10 cellular contexts compared by ENCODE assay signal in genomic region chr14:71523630-71524320, GRCh38.
DNase-seq lines count a peak whose midpoint lies in the region; ATAC-seq and TF ChIP-seq lines count a peak whose summit lies in the region.
"Had no signal": no experiment of that assay in that cellular context is flagged by ENCODE, and none has a peak within 500 bp of the region (broad histone marks: within the 10 kb centered on the region; RNA-seq: fewer than 3 reads in every experiment).

No MANE protein-coding gene starts in this region.

- peaks cover 14% of the 10 kb centered on the region for H3K4me1 Mint-ChIP-seq in activated T-cell treated with anti-CD3 and anti-CD28 coated beads, Interleukin-2, amount 50 U/mL, for 4 hours (ENCODE audit: low read depth)
- peaks cover 19% of the 10 kb centered on the region for H3K4me1 Mint-ChIP-seq in activated naive CD4-positive, alpha-beta T cell treated with anti-CD3 and anti-CD28 coated beads for 36 hours (ENCODE audit: low read depth)
- H3K4me1 Mint-ChIP-seq in T-helper 2 cell treated with Interferon-gamma antibody and Interleukin-4, amounts not matched to agents 5 μg/mL and 100 μg/mL, for 36 hours (ENCODE audit: low read depth) = peaks cover 26% of the 10 kb centered on the region

- no peak overlapping the region for H2AK9ac ChIP-seq in IMR-90 (replicated peaks; ENCODE audit: low read depth, low read length, poor library complexity)

- H3K4me2 ChIP-seq in IMR-90 (ENCODE audit: low read depth, low read length) = peak overlapping the region; percentile 74; the same call in 1 of the 2 replicates

- no peak overlapping the region for H3K23ac ChIP-seq in IMR-90 (ENCODE audit: low read depth, low read length)

- H2AFZ ChIP-seq in IMR-90 (replicated peaks; ENCODE audit: low read length, poor library complexity) = no peak overlapping the region

- peaks cover 2% of the 10 kb centered on the region; the same call in 1 of the 2 replicates for H3K9me1 ChIP-seq in IMR-90 (ENCODE audit: insufficient read depth, low read length)

- intact Hi-C loops in IMR-90 (cut with micrococcal nuclease) = no loop called here
- intact Hi-C loops in activated naive CD4-positive, alpha-beta T cell treated with anti-CD3 and anti-CD28 coated beads for 36 hours (cut with micrococcal nuclease) = loop anchor here (1.0 kb wide), 1 partner anchor 32 kb away; no protein-coding TSS in a partner anchor

- H4K20me1 ChIP-seq in IMR-90 (ENCODE audit: insufficient read depth, low read length) = peaks cover 5% of the 10 kb centered on the region; the same call in 1 of the 2 replicates

- H3K4ac ChIP-seq in IMR-90 (ENCODE audit: low read depth, low read length) = no peak overlapping the region

- H3K9ac ChIP-seq in IMR-90 (ENCODE audit: low read depth, low read length) = no peak overlapping the region

- no peak overlapping the region for H3K27ac ChIP-seq in IMR-90 (ENCODE audit: insufficient read depth, low read length)
- H3K27ac ChIP-seq: uterus had no signal

- H3K9me3 Mint-ChIP-seq in activated T-cell treated with anti-CD3 and anti-CD28 coated beads, Interleukin-2, amount 50 U/mL, for 4 hours = no peaks in the 10 kb centered on the region
- H3K9me3 Mint-ChIP-seq in activated naive CD4-positive, alpha-beta T cell treated with anti-CD3 and anti-CD28 coated beads for 36 hours = peaks cover under 1% of the 10 kb centered on the region
- peaks cover 2% of the 10 kb centered on the region for H3K9me3 Mint-ChIP-seq in T-helper 2 cell treated with Interferon-gamma antibody and Interleukin-4, amounts not matched to agents 5 μg/mL and 100 μg/mL, for 36 hours

- no peak overlapping the region; the same call in 1 of the 2 replicates for H4K5ac ChIP-seq in IMR-90 (ENCODE audit: low read depth, low read length)

- H4K8ac ChIP-seq in IMR-90 (ENCODE audit: low read depth in 2 of 2, low read length in 2 of 2) = no peak overlapping the region

- no peak overlapping the region; the same call in 1 of the 2 replicates for H3K18ac ChIP-seq in IMR-90 (ENCODE audit: low read depth, low read length)

- WGBS in IMR-90 (ENCODE audit: extremely low coverage in 2 of 2, insufficient read length in 1 of 2), 2 experiments = no CpG with 5 or more reads among the region's 2 CpGs

- no peak overlapping the region for H2BK5ac ChIP-seq in IMR-90 (ENCODE audit: low read depth, low read length, poor library complexity, severe bottlenecking)

- no peak overlapping the region for H4K91ac ChIP-seq in IMR-90 (ENCODE audit: insufficient read depth, low read depth, low read length)

- no peak overlapping the region for H3K4me3 ChIP-seq in IMR-90 (ENCODE audit: insufficient read depth, low read depth, low read length)
- H3K4me3 ChIP-seq: uterus had no signal

- no peak overlapping the region for H3K27ac Mint-ChIP-seq in activated naive CD4-positive, alpha-beta T cell treated with anti-CD3 and anti-CD28 coated beads for 36 hours
- no peak overlapping the region for H3K27ac Mint-ChIP-seq in T-helper 2 cell treated with Interferon-gamma antibody and Interleukin-4, amounts not matched to agents 5 μg/mL and 100 μg/mL, for 36 hours

- ATAC-seq in activated T-cell treated with anti-CD3 and anti-CD28 coated beads, Interleukin-2, amount 50 U/mL, for 4 hours = peak; percentile 57 to 77
- ATAC-seq in HG02642 (IDR thresholded peaks at IDR 0.05; ENCODE audit: poor library complexity, unreplicated experiment) (peak; percentile 83), IMR-90 (ENCODE audit: low read depth) (no peak; the same call in 1 of the 2 replicates)
- peak; percentile 57 for ATAC-seq in stimulated activated naive CD8-positive, alpha-beta T cell treated with anti-CD3 and anti-CD28 coated beads, Interleukin-15, Interleukin-2, amounts not matched to agents 100 U/mL and 50 U/mL, for 24 hours

- no peaks in the 10 kb centered on the region for H3K27me3 ChIP-seq in IMR-90 (ENCODE audit: control insufficient read depth, insufficient read depth, low read length)
- H3K27me3 ChIP-seq: uterus had no signal

- H2BK120ac ChIP-seq in IMR-90 (ENCODE audit: low read depth, low read length) = no peak overlapping the region

- H3K79me1 ChIP-seq in IMR-90 (ENCODE audit: low read depth in 1 of 2, low read length in 2 of 2) = peaks cover 20 to 38% of the 10 kb centered on the region in 2 experiments

- in situ Hi-C loops in IMR-90 (cut with MboI; ENCODE audit: low sequenced_read_pairs) = no loop called here

- dilution Hi-C loops in IMR-90 (cut with HindIII; ENCODE audit: low sequenced_read_pairs, unreplicated experiment) = no loop called here

- no peak overlapping the region for H2AK5ac ChIP-seq in IMR-90 (ENCODE audit: low read depth, low read length)

- TF ChIP-seq POLR2A in IMR-90 (IDR thresholded peaks at IDR 0.05; ENCODE audit: low read depth, low read length) = no peak

- TF ChIP-seq RAD21 in IMR-90 (IDR thresholded peaks at IDR 0.05; ENCODE audit: low read length) = no peak

- no peak for DNase-seq in activated T-cell treated with anti-CD3 and anti-CD28 coated beads, Interleukin-2, amount 50 U/mL, for 4 hours
- DNase-seq in activated T-cell treated with anti-CD3 and anti-CD28 coated beads for 4 hours (no peak), IMR-90 (peak; percentile 42), inferior parietal cortex (ENCODE audit: extremely low spot score) (no peak)
- DNase-seq in stimulated activated naive CD8-positive, alpha-beta T cell treated with anti-CD3 and anti-CD28 coated beads, Interleukin-15, Interleukin-2, amounts not matched to agents 100 U/mL and 50 U/mL, for 24 hours = no peak
- no peak for DNase-seq in activated naive CD4-positive, alpha-beta T cell treated with anti-CD3 and anti-CD28 coated beads for 36 hours
- DNase-seq in T-helper 2 cell treated with Interferon-gamma antibody and Interleukin-4, amounts not matched to agents 5 μg/mL and 100 μg/mL, for 36 hours (ENCODE audit: low spot score) = no peak
- DNase-seq: NCI-H187 treated with DMSO at 0.1 percent for 48 hours, uterus had no signal

- CTCF ChIA-PET in IMR-90 (lab: Yijun Ruan, JAX) = interaction anchor here (0.5 kb wide), 1 partner anchor 970 kb away, joined by 3 read pairs; no protein-coding TSS in a partner anchor
- CTCF ChIA-PET in activated naive CD4-positive, alpha-beta T cell treated with anti-CD3 and anti-CD28 coated beads for 36 hours (lab: Charles Lee) = interaction anchor here (0.7 kb wide), 1 partner anchor 142 kb away, joined by 3 read pairs; no protein-coding TSS in a partner anchor

- no peaks in the 10 kb centered on the region for H3K36me3 ChIP-seq in IMR-90 (ENCODE audit: control insufficient read depth, insufficient read depth, low read length)
- H3K36me3 ChIP-seq: uterus had no signal

- no TSS peak for BruUV-seq in IMR-90 (replicated peaks; lab: Mats Ljungman, UMichigan)

- H3K4me1 ChIP-seq in IMR-90 (ENCODE audit: control insufficient read depth, insufficient read depth, low read length) = peaks cover 9% of the 10 kb centered on the region
- H3K4me1 ChIP-seq: uterus had no signal

- H3K27me3 Mint-ChIP-seq in activated T-cell treated with anti-CD3 and anti-CD28 coated beads, Interleukin-2, amount 50 U/mL, for 4 hours (ENCODE audit: low read depth) = no peaks in the 10 kb centered on the region
- no peaks in the 10 kb centered on the region for H3K27me3 Mint-ChIP-seq in activated naive CD4-positive, alpha-beta T cell treated with anti-CD3 and anti-CD28 coated beads for 36 hours (ENCODE audit: low read depth)
- H3K27me3 Mint-ChIP-seq in T-helper 2 cell treated with Interferon-gamma antibody and Interleukin-4, amounts not matched to agents 5 μg/mL and 100 μg/mL, for 36 hours (ENCODE audit: low read depth) = no peaks in the 10 kb centered on the region

- POLR2A ChIA-PET in IMR-90 (lab: Charles Lee; ENCODE audit: unreplicated experiment) = no interaction called here

- H3K9me3 ChIP-seq in IMR-90 (ENCODE audit: control insufficient read depth, insufficient read depth, low read length) = no peaks in the 10 kb centered on the region
- H3K9me3 ChIP-seq: uterus had no signal

- H2BK15ac ChIP-seq in IMR-90 (ENCODE audit: low read depth, low read length) = no peak overlapping the region

- H3K36me3 Mint-ChIP-seq in activated T-cell treated with anti-CD3 and anti-CD28 coated beads, Interleukin-2, amount 50 U/mL, for 4 hours (ENCODE audit: insufficient read depth) = peaks cover 14% of the 10 kb centered on the region
- H3K36me3 Mint-ChIP-seq in activated naive CD4-positive, alpha-beta T cell treated with anti-CD3 and anti-CD28 coated beads for 36 hours (ENCODE audit: low read depth) = peaks cover 8% of the 10 kb centered on the region
- H3K36me3 Mint-ChIP-seq in T-helper 2 cell treated with Interferon-gamma antibody and Interleukin-4, amounts not matched to agents 5 μg/mL and 100 μg/mL, for 36 hours (ENCODE audit: low read depth) = peaks cover 12% of the 10 kb centered on the region

- H2BK20ac ChIP-seq in IMR-90 (ENCODE audit: low read depth, low read length) = no peak overlapping the region

- H3K14ac ChIP-seq in IMR-90 (replicated peaks; ENCODE audit: low read depth, low read length) = no peak overlapping the region

- no peak for TF ChIP-seq CTCF in IMR-90 (conservative IDR thresholded peaks at IDR 0.05; ENCODE audit: low read depth, low read length)

- H3K4me3 Mint-ChIP-seq in activated T-cell treated with anti-CD3 and anti-CD28 coated beads, Interleukin-2, amount 50 U/mL, for 4 hours = no peak overlapping the region
- H3K4me3 Mint-ChIP-seq in activated naive CD4-positive, alpha-beta T cell treated with anti-CD3 and anti-CD28 coated beads for 36 hours = no peak overlapping the region
- H3K4me3 Mint-ChIP-seq in T-helper 2 cell treated with Interferon-gamma antibody and Interleukin-4, amounts not matched to agents 5 μg/mL and 100 μg/mL, for 36 hours = no peak overlapping the region

- H3K56ac ChIP-seq in IMR-90 (ENCODE audit: extremely low read depth, insufficient read depth, low read length) = no peak overlapping the region

TF ChIP-seq in IMR-90, 13 proteins besides CTCF, POLR2A, EP300 and RAD21 (continues in another document):
- no peak for TF ChIP-seq RCOR1 (IDR thresholded peaks at IDR 0.05; ENCODE audit: insufficient replicate concordance, low read length)
- TF ChIP-seq NFE2L2 (IDR thresholded peaks at IDR 0.05; ENCODE audit: low read depth, low read length) = no peak
- no peak for TF ChIP-seq FOS (IDR thresholded peaks at IDR 0.05; ENCODE audit: low read depth, low read length)
- TF ChIP-seq CHD1 (IDR thresholded peaks at IDR 0.05; ENCODE audit: low read depth, low read length) = no peak
- no peak for TF ChIP-seq RFX5 (IDR thresholded peaks at IDR 0.05; ENCODE audit: low read depth, low read length)
- TF ChIP-seq ELK1 (IDR thresholded peaks at IDR 0.05; ENCODE audit: borderline replicate concordance, low read depth, low read length) = no peak
- no peak for TF ChIP-seq SMC3 (IDR thresholded peaks at IDR 0.05; ENCODE audit: low read depth, low read length)
